9 cellular contexts compared by ENCODE assay signal in genomic region chr10:83357004-83357403, GRCh38.
"Had no signal": no experiment of that assay in that cellular context is flagged by ENCODE, and none has a peak within 500 bp of the region (broad histone marks: within the 10 kb centered on the region; RNA-seq: fewer than 3 reads in every experiment).

No MANE protein-coding gene starts in this region.

- H3K36me3 ChIP-seq: HAP-1 had no signal

- ATAC-seq: GM23338, HCT116 had no signal

- DNase-seq: GM23248, GOT3, H7, H9, HCEC 1CT, HFFc6 had no signal

- H3K9me3 ChIP-seq: HAP-1 had no signal

- H3K27ac ChIP-seq: GM23248 had no signal

- H3K4me1 ChIP-seq: HAP-1 had no signal

- H3K4me3 ChIP-seq: GM23248, GM23338, HAP-1 had no signal
